In genomic region chr15:70493787-70494514, GRCh38 we compare ENCODE assay signal across 9 cellular contexts.
DNase-seq lines count a peak whose midpoint lies in the region; ATAC-seq and TF ChIP-seq lines count a peak whose summit lies in the region.
"Had no signal": no experiment of that assay in that cellular context is flagged by ENCODE, and none has a peak within 500 bp of the region (broad histone marks: within the 10 kb centered on the region; RNA-seq: fewer than 3 reads in every experiment).

No MANE protein-coding gene starts in this region.

- ATAC-seq in GM18870 (IDR thresholded peaks at IDR 0.05; ENCODE audit: unreplicated experiment), result peak; percentile 31
- ATAC-seq in SK-N-SH treated with all-trans-retinoic acid at 6 μM for 48 hours, result no peak
- ATAC-seq: WTC11 had no signal

- no peak for TF ChIP-seq CTCF in fibroblast of villous mesenchyme (IDR thresholded peaks at IDR 0.05; ENCODE audit: insufficient read depth, low read depth, low read length)

- DNase-seq in A172 (ENCODE audit: low spot score) (peak; percentile 56), fibroblast of villous mesenchyme (ENCODE audit: low read depth) (peak; percentile 85), hepatic stellate cell (ENCODE audit: low spot score) (no peak), superior temporal gyrus (ENCODE audit: extremely low spot score) (no peak), NCI-H2029 (lab: John Stamatoyannopoulos, UW) (no peak), SW 1271 (lab: John Stamatoyannopoulos, UW) (no peak)

- H3K4me3 ChIP-seq in fibroblast of villous mesenchyme (ENCODE audit: low read depth, low read length), result no peak overlapping the region

TF ChIP-seq in SK-N-SH treated with all-trans-retinoic acid at 6 μM for 48 hours, 23 proteins besides CTCF, POLR2A, EP300 and RAD21:
- TF ChIP-seq PATZ1 (CRISPR knock-in tag; IDR thresholded peaks at IDR 0.05; ENCODE audit: borderline replicate concordance) (no peak), BACH2 (CRISPR knock-in tag; IDR thresholded peaks at IDR 0.05; ENCODE audit: borderline replicate concordance) (no peak), CREB5 (CRISPR knock-in tag; IDR thresholded peaks at IDR 0.05; ENCODE audit: low read depth) (0 out of 2 replicates have a peak, but pooled peaks have one; percentile 51)

Comparison
In these comparisons a context has a peak if more than half of its experiments do, and no peak if none do; other contexts are left out.
1. DNase-seq: peak in A172 (single experiment) and fibroblast of villous mesenchyme (single experiment); none in hepatic stellate cell (single experiment), superior temporal gyrus (single experiment), NCI-H2029 (single experiment) and SW 1271 (0 of 2).